23 cellular contexts compared by ENCODE assay signal in the genomic region with DNA sequence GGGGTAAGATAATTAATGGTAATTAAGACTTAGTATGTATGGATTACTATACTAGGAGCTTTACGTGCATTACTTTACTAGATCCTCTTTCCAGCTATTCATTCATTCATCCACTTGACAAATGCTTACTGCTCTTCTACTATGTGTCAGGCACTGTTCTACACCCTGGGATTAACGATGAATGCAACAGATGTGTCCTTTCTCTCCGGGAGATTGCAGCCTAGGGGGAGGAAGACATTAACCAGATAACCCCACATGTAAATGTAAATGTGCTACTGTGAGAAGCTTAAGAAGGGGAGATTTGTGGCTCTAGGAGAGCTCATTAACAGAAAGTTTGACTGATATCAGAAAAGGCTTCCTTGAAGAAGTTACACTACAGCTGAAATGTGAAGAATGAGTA. TPM values are rescaled to one million over a fixed set of nuclear protein-coding genes. Genes with fewer than 3 reads are reported as not detected.
DNase-seq lines count a peak whose midpoint lies in the region; FAIRE-seq and TF ChIP-seq lines count a peak whose summit lies in the region.
"Had no signal": no experiment of that assay in that cellular context is flagged by ENCODE, and none has a peak within 500 bp of the region (broad histone marks: within the 10 kb centered on the region; RNA-seq: fewer than 3 reads in every experiment).

No MANE protein-coding gene starts in this region.

- H2AFZ ChIP-seq in H1 (ENCODE audit: low read length), result no peak overlapping the region

- H2BK5ac ChIP-seq in H1 (ENCODE audit: low read depth, low read length), result no peak overlapping the region

- no peak overlapping the region for H3K4ac ChIP-seq in H1 (replicated peaks; ENCODE audit: insufficient read length, low read depth, low read length)

- H2BK15ac ChIP-seq in H1 (ENCODE audit: low read length), result no peak overlapping the region

- no peak for TF ChIP-seq CTCF in H1 (IDR thresholded peaks at IDR 0.05; ENCODE audit: control extremely low read depth in 1 of 3, insufficient read depth in 1 of 3, low read depth in 1 of 3, low read length in 3 of 3)

- no peak overlapping the region for H3K56ac ChIP-seq in H1 (replicated peaks; ENCODE audit: insufficient read length, low read depth, low read length)

- POLR2A ChIA-PET in H1 (lab: Charles Lee; ENCODE audit: partially characterized antibody), result interaction anchor here (1.1 kb wide), 1 partner anchor 12 kb away, joined by 3 read pairs; no protein-coding TSS in a partner anchor

- no peak overlapping the region for H2AK5ac ChIP-seq in H1 (ENCODE audit: low read depth, low read length)

- TF ChIP-seq EP300 in H1 (IDR thresholded peaks at IDR 0.05; ENCODE audit: borderline replicate concordance in 1 of 2, low read depth in 2 of 2, low read length in 2 of 2), result no peak

- H3K9me3 ChIP-seq in H1 (ENCODE audit: insufficient read depth in 2 of 2, low read depth in 1 of 2, low read length in 1 of 2), result no peaks in the 10 kb centered on the region
- H3K9me3 ChIP-seq: BE2C had no signal

- no peak overlapping the region for H4K8ac ChIP-seq in H1 (ENCODE audit: extremely low read depth, insufficient read depth, low read length)

- 52% methylated on average over 3 of the region's 3 CpGs; no CpG with 5 or more reads in 1 of the 2 experiments for WGBS in H1 (ENCODE audit: extremely low coverage in 1 of 2, insufficient coverage in 1 of 2, insufficient read length in 1 of 2, insufficient replicate concordance in 2 of 2, low coverage in 1 of 2, low lambda C conversion rate in 2 of 2, missing lambda C conversion rate in 1 of 2), 2 experiments

- no peak overlapping the region for H3K14ac ChIP-seq in H1 (ENCODE audit: insufficient read length)

- no peak overlapping the region for H2BK12ac ChIP-seq in H1 (ENCODE audit: low read depth, low read length)

- peak; percentile 71 for DNase-seq in DMS 273 treated with DMSO at 0.1 percent for 48 hours (lab: John Stamatoyannopoulos, UW)
- peak; percentile 100 for DNase-seq in NCI-H82 (lab: John Stamatoyannopoulos, UW)
- no peak for DNase-seq in H1 (ENCODE audit: low read depth in 1 of 2, low spot score in 2 of 2)
- no peak for DNase-seq in cerebellar nuclear complex (lab: John Stamatoyannopoulos, UW)
- DNase-seq in NCI-H748 (lab: John Stamatoyannopoulos, UW; ENCODE audit: unreplicated experiment), result no peak
- DNase-seq in NCI-H510A treated with DMSO at 0.1 percent for 48 hours (lab: John Stamatoyannopoulos, UW), result no peak
- no peak for DNase-seq in A172 (ENCODE audit: low spot score)
- DNase-seq: ACHN, BE2C, Calu3, GOT3, HCEC 1CT, KBM-7, NCI-H1105 treated with DMSO at 0.1 percent for 48 hours, NCI-H146, NCI-H1930, NCI-H2107, NCI-H446 treated with DMSO at 0.1 percent for 48 hours, NCI-H774, SHP77 treated with DMSO at 0.1 percent for 48 hours had no signal

- H4K91ac ChIP-seq in H1 (replicated peaks; ENCODE audit: insufficient read length, low read length), result no peak overlapping the region

- no peak overlapping the region for H3K4me2 ChIP-seq in H1 (ENCODE audit: insufficient read depth in 1 of 2, low read depth in 2 of 2, low read length in 2 of 2)

- peaks cover 4 to 10% (median 8%) of the 10 kb centered on the region in 4 experiments; a peak in 5 of 7 replicates for H3K4me1 ChIP-seq in H1 (replicated peaks in 1 of 4; ENCODE audit: control insufficient read depth in 3 of 4, insufficient read depth in 4 of 4, low read length in 3 of 4)
- H3K4me1 ChIP-seq: BE2C had no signal

- no peak overlapping the region for H2BK120ac ChIP-seq in H1 (replicated peaks; ENCODE audit: low read depth, low read length)

- no peak overlapping the region for H3K23ac ChIP-seq in H1 (ENCODE audit: insufficient read length)

- no peaks in the 10 kb centered on the region for H4K20me1 ChIP-seq in H1 (replicated peaks in 1 of 2; ENCODE audit: control insufficient read depth in 1 of 2, insufficient read depth in 2 of 2, low read length in 2 of 2)

- peaks cover 0 to 8% (median 4%) of the 10 kb centered on the region in 4 experiments; a peak in 3 of 7 replicates for H3K27me3 ChIP-seq in H1 (replicated peaks in 1 of 4; ENCODE audit: control insufficient read depth in 3 of 4, extremely low read depth in 1 of 4, insufficient read depth in 3 of 4, low read length in 3 of 4)
- H3K27me3 ChIP-seq: BE2C had no signal

- TF ChIP-seq RAD21 in H1 (IDR thresholded peaks at IDR 0.05 in 1 of 2, conservative IDR thresholded peaks at IDR 0.05 in 1 of 2; ENCODE audit: low read depth in 2 of 2, low read length in 2 of 2), result no peak

- CTCF ChIA-PET in H1 (lab: Charles Lee; ENCODE audit: partially characterized antibody), result interaction anchor here (0.7 to 4.2 kb wide), 15 partner anchors 9 to 149 kb away, joined by 3 to 18 read pairs (median 3); a partner anchor contains a TSS

- H3K18ac ChIP-seq in H1 (ENCODE audit: extremely low read depth, low read length), result peak overlapping the region; percentile 15; the same call in 1 of the 2 replicates

- H3K9ac ChIP-seq in H1 (replicated peaks in 1 of 4; ENCODE audit: extremely low read depth in 1 of 4, low read depth in 3 of 4, low read length in 3 of 4), result no peak overlapping the region

- H3K23me2 ChIP-seq in H1 (ENCODE audit: low read depth, low read length), result no peaks in the 10 kb centered on the region

- H4K5ac ChIP-seq in H1 (ENCODE audit: insufficient read length, low read depth, low read length), result no peak overlapping the region

- no peaks in the 10 kb centered on the region for H3K36me3 ChIP-seq in H1 (ENCODE audit: control insufficient read depth in 2 of 4, insufficient read depth in 4 of 4, low read length in 3 of 4)
- H3K36me3 ChIP-seq: BE2C had no signal

- H3K79me2 ChIP-seq in H1 (ENCODE audit: control insufficient read depth in 1 of 2, insufficient read depth in 2 of 2, low read length in 2 of 2), result no peaks in the 10 kb centered on the region

- FAIRE-seq in H1 (lab: Jason Lieb, UNC), result no peak
- FAIRE-seq: G401.6 had no signal

- no peak overlapping the region for H2BK20ac ChIP-seq in H1 (ENCODE audit: low read length)

- H3K4me3 ChIP-seq in H1 (ENCODE audit: extremely low read depth in 1 of 4, insufficient read depth in 2 of 4, low read depth in 3 of 4, low read length in 4 of 4), result no peak overlapping the region

- H3K79me1 ChIP-seq in H1 (ENCODE audit: low read depth, low read length), result no peaks in the 10 kb centered on the region

- H3K27ac ChIP-seq in H1 (ENCODE audit: low read depth, low read length), result no peak overlapping the region

- no peak for TF ChIP-seq POLR2A in H1 (IDR thresholded peaks at IDR 0.05; ENCODE audit: control extremely low read depth in 1 of 2, low read depth in 2 of 2, low read length in 2 of 2)

TF ChIP-seq in H1, 55 proteins besides CTCF, POLR2A, EP300 and RAD21:
- TF ChIP-seq ASH2L (IDR thresholded peaks at IDR 0.05; ENCODE audit: low read length) (no peak), EZH2 (IDR thresholded peaks at IDR 0.05; ENCODE audit: low read depth, low read length, severe bottlenecking) (no peak), CREB1 (IDR thresholded peaks at IDR 0.05) (no peak), CBX5 (IDR thresholded peaks at IDR 0.05; ENCODE audit: low read depth, low read length) (no peak), JUND (IDR thresholded peaks at IDR 0.05; ENCODE audit: low read length) (no peak)
- TF ChIP-seq, protein P1, sequence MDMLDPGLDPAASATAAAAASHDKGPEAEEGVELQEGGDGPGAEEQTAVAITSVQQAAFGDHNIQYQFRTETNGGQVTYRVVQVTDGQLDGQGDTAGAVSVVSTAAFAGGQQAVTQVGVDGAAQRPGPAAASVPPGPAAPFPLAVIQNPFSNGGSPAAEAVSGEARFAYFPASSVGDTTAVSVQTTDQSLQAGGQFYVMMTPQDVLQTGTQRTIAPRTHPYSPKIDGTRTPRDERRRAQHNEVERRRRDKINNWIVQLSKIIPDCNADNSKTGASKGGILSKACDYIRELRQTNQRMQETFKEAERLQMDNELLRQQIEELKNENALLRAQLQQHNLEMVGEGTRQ (IDR thresholded peaks at IDR 0.05; ENCODE audit: low read length), result no peak

RNA-seq across cellular contexts. Expression of a gene that starts 1.7 kb away (rescaled TPM):
- total RNA-seq in H1 (2021; fragmentation: NEBNext Ultra II Directional; extraction: Animal tissue kit (Norgen Biotek cat#: 25700)), result not detected in 2 replicates
- polyA plus RNA-seq in H1 (2011; rRNA removed), result 0.11 and 0.38 TPM in 2 replicates
- 0.31 TPM for polyA plus RNA-seq in H1 (2011; cell fraction: cytosol; rRNA removed)
- 0.60 TPM for polyA plus RNA-seq in H1 (2011; cell fraction: nucleus; rRNA removed)
- polyA plus RNA-seq in H1 (2012, experiment 1 of 2), result 0.07 to 0.22 TPM in 2 of 4 replicates, not detected in the others
- polyA plus RNA-seq in H1 (2012, experiment 2 of 2), result 0.05 TPM
- polyA plus RNA-seq in H1 (2013, experiment 1 of 2), result 0.02 TPM
- 0.02 TPM for polyA plus RNA-seq in H1 (2013, experiment 2 of 2)
- 0.07 and 0.32 TPM in 2 replicates for polyA minus RNA-seq in H1 (2011; rRNA and poly(A)+ RNA removed)
- polyA minus RNA-seq in H1 (2011; cell fraction: cytosol; rRNA and poly(A)+ RNA removed), result not detected
- polyA minus RNA-seq in H1 (2011; cell fraction: nucleus; rRNA and poly(A)+ RNA removed), result 0.20 TPM
- total RNA-seq in A172 (2014; rRNA removed; shearing (Covaris generic)), result not detected in 2 replicates
- total RNA-seq: LHCN-M2, OCI-LY7 had no signal

Comparison
In these comparisons a context has a peak if more than half of its experiments do, and no peak if none do; other contexts are left out.
1. DNase-seq: peak in DMS 273 treated with DMSO at 0.1 percent for 48 hours (single experiment) and NCI-H82 (single experiment); none in H1 (0 of 2), cerebellar nuclear complex (0 of 2), NCI-H748 (single experiment), NCI-H510A treated with DMSO at 0.1 percent for 48 hours (single experiment) and A172 (single experiment).